In the genomic region with DNA sequence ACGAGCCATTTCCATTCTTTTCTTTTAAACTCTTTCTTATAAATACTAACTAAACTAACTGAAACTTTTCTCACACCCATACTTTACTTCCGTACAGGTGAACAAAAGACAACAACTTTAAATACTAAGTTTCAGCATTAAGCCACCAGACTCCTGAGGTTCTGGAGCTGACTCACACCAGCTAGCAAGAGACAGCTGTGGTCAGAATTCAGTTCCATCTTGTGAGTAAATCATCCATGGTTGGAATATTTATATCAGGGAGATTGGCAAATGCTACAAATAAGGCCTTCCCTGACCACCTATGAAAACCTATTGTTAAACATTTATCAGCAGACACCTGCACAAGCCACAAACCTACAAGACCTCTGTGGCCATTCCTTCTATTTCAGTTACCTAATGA, we compare ENCODE assay signal across 17 cellular contexts.
"Had no signal": no experiment of that assay in that cellular context is flagged by ENCODE, and none has a peak within 500 bp of the region (broad histone marks: within the 10 kb centered on the region; RNA-seq: fewer than 3 reads in every experiment).

No MANE protein-coding gene starts in this region.

- H3K9me3 Mint-ChIP-seq: type B pancreatic cell, WTC11 had no signal

- DNase-seq: activated T-cell treated with anti-CD3 and anti-CD28 coated beads, Interleukin-2, amount 50 U/mL, for 1 hour; cerebellar nuclear complex; foreskin melanocyte; glutamatergic neuron; left cardiac atrium; natural killer cell; stimulated activated CD4-positive, alpha-beta T cell treated with anti-CD3 and anti-CD28 coated beads, Interleukin-4, amount 100 ng/mL, for 24 hours; stimulated activated naive CD4-positive, alpha-beta T cell treated with Interleukin-2 at 50 U/mL for 16 hours; T-helper 9 cell had no signal

- H3K27ac ChIP-seq: ascending aorta, hepatocyte, thoracic aorta had no signal

- H3K9me3 ChIP-seq: ascending aorta, thoracic aorta had no signal

- H3K27ac Mint-ChIP-seq: activated naive CD4-positive, alpha-beta T cell treated with anti-CD3 and anti-CD28 coated beads, Interleukin-2, amount 50 U/mL, for 72 hours; activated T-helper 17 cell treated with anti-CD3 and anti-CD28 coated beads, Interleukin-2, amount 50 U/mL, for 72 hours; natural killer cell; progenitor cell of endocrine pancreas; type B pancreatic cell; WTC11 had no signal

- H3K4me1 ChIP-seq: ascending aorta had no signal

- H3K36me3 ChIP-seq: ascending aorta, thoracic aorta had no signal

- H3K4me3 Mint-ChIP-seq: activated T-helper 17 cell treated with anti-CD3 and anti-CD28 coated beads, Interleukin-2, amount 50 U/mL, for 72 hours; natural killer cell; type B pancreatic cell; WTC11 had no signal

- H3K27me3 Mint-ChIP-seq: activated T-helper 17 cell treated with anti-CD3 and anti-CD28 coated beads, Interleukin-2, amount 50 U/mL, for 72 hours; progenitor cell of endocrine pancreas; type B pancreatic cell had no signal

- H3K36me3 Mint-ChIP-seq: activated naive CD4-positive, alpha-beta T cell treated with anti-CD3 and anti-CD28 coated beads, Interleukin-2, amount 50 U/mL, for 72 hours; natural killer cell; type B pancreatic cell; WTC11 had no signal

- H3K4me3 ChIP-seq: ascending aorta, hepatocyte, thoracic aorta had no signal

- H3K27me3 ChIP-seq: ascending aorta, hepatocyte had no signal

- H3K4me1 Mint-ChIP-seq: activated T-helper 17 cell treated with anti-CD3 and anti-CD28 coated beads, Interleukin-2, amount 50 U/mL, for 72 hours; natural killer cell; WTC11 had no signal

- ATAC-seq: activated naive CD4-positive, alpha-beta T cell treated with anti-CD3 and anti-CD28 coated beads, Interleukin-2, amount 50 U/mL, for 72 hours; activated T-helper 17 cell treated with anti-CD3 and anti-CD28 coated beads, Interleukin-2, amount 50 U/mL, for 72 hours; left cardiac atrium; natural killer cell; WTC11 had no signal
